In the genomic region with DNA sequence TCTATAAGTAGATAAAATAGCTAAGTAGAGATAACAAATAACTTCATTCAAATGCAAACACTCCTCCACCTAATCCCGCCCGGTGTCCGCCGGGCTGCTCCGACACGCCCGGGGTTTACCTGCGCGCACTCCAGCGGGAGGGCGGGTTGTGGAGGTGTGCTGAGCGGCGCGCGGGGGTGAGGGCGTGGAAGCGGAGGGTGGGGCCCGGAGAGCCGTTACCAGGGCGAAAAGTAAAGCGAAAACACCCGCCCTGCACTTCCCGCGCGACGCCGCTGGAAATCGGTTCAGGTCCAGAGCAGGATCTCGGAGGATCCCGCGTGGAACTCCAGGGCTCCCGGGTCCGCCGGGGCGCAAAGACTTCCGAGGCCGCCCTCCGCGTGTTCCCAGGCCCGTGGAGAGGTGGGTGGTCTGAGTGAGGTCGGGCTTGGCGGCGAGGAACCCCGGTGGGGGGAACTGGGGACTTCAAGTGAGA, we compare ENCODE assay signal across 8 cellular contexts. TPM values are rescaled to one million over a fixed set of nuclear protein-coding genes. Genes with fewer than 3 reads are reported as not detected.
DNase-seq lines count a peak whose midpoint lies in the region; ATAC-seq and TF ChIP-seq lines count a peak whose summit lies in the region.

No MANE protein-coding gene starts in this region.

- H3K27me3 Mint-ChIP-seq in HFFc6 (ENCODE audit: insufficient read depth) (peaks cover 64% of the 10 kb centered on the region), endodermal cell (ENCODE audit: insufficient read depth) (peaks cover 72% of the 10 kb centered on the region), natural killer cell (ENCODE audit: low read depth in 2 of 2) (peaks cover 64 to 67% of the 10 kb centered on the region in 2 donors)
- peaks cover 52% of the 10 kb centered on the region for H3K27me3 Mint-ChIP-seq in activated CD4-positive, alpha-beta memory T cell treated with anti-CD3 and anti-CD28 coated beads, Interleukin-2, amount 10 ng/mL, durations not matched to agents 7 days and 5 days

- H3K27ac ChIP-seq in ACC112 (ENCODE audit: low read depth, low read length) = no peak overlapping the region
- no peak overlapping the region for H3K27ac ChIP-seq in endodermal cell (ENCODE audit: low read depth, low read length)
- H3K27ac ChIP-seq in tibial nerve = peak overlapping the region; percentile 85 to 100 (median 96)

- H3K27me3 ChIP-seq in ACC112 (ENCODE audit: insufficient read depth, low read length) = peaks cover 63% of the 10 kb centered on the region
- H3K27me3 ChIP-seq in endodermal cell (ENCODE audit: control insufficient read depth, insufficient read depth, low read length, poor library complexity, severe bottlenecking) = peaks cover 45% of the 10 kb centered on the region
- peaks cover 0 to 13% of the 10 kb centered on the region in 2 donors for H3K27me3 ChIP-seq in tibial nerve

- peak in 1 of 2 donors; percentile 28 for TF ChIP-seq POLR2A in tibial nerve (IDR thresholded peaks at IDR 0.05)

- H3K4me3 Mint-ChIP-seq in HFFc6 (peak overlapping the region; percentile 89; the same call in 1 of the 2 replicates), endodermal cell (peak overlapping the region; percentile 75), natural killer cell (peak overlapping the region; percentile 93)
- H3K4me3 Mint-ChIP-seq in activated CD4-positive, alpha-beta memory T cell treated with anti-CD3 and anti-CD28 coated beads, Interleukin-2, amount 10 ng/mL, durations not matched to agents 7 days and 5 days = peak overlapping the region; percentile 95

- H3K9ac ChIP-seq in endodermal cell (ENCODE audit: extremely low read depth, low read length, poor library complexity, severe bottlenecking) = peak overlapping the region; percentile 88

- CTCF ChIA-PET in activated CD4-positive, alpha-beta memory T cell treated with anti-CD3 and anti-CD28 coated beads, Interleukin-2, amount 10 ng/mL, durations not matched to agents 7 days and 5 days (lab: Charles Lee) = interaction anchor here (0.6 to 3.1 kb wide), 7 partner anchors 9 to 151 kb away, joined by 3 to 29 read pairs (median 5); no protein-coding TSS in a partner anchor

- peak in 1 of 2 donors; percentile 75 for TF ChIP-seq EP300 in tibial nerve (IDR thresholded peaks at IDR 0.05)

- no peak overlapping the region for H2AFZ ChIP-seq in ACC112 (ENCODE audit: low read length, unreplicated experiment)

- WGBS in endodermal cell (ENCODE audit: insufficient coverage in 1 of 2, insufficient read length in 1 of 2), 2 experiments = 1% methylated on average over 44 of the region's 44 CpGs; no CpG with 5 or more reads in 1 of the 2 experiments
- WGBS in tibial nerve, 2 donors = 1 to 5% methylated on average over 15 to 44 of the region's 44 CpGs

- H3K9me3 Mint-ChIP-seq in HFFc6 (no peaks in the 10 kb centered on the region), endodermal cell (no peaks in the 10 kb centered on the region), natural killer cell (no peaks in the 10 kb centered on the region)
- no peaks in the 10 kb centered on the region for H3K9me3 Mint-ChIP-seq in activated CD4-positive, alpha-beta memory T cell treated with anti-CD3 and anti-CD28 coated beads, Interleukin-2, amount 10 ng/mL, durations not matched to agents 7 days and 5 days

- intact Hi-C loops in natural killer cell (cut with micrococcal nuclease) = loop anchor here (1.0 kb wide), 1 partner anchor 10 kb away; no protein-coding TSS in a partner anchor

- no peak for ATAC-seq in natural killer cell
- ATAC-seq in GM18870 (IDR thresholded peaks at IDR 0.05; ENCODE audit: unreplicated experiment) = no peak

- H3K4me1 Mint-ChIP-seq in HFFc6 (ENCODE audit: low read depth) (peaks cover 25% of the 10 kb centered on the region), endodermal cell (peaks cover 42% of the 10 kb centered on the region), natural killer cell (peaks cover 21 to 39% of the 10 kb centered on the region in 2 donors)
- H3K4me1 Mint-ChIP-seq in activated CD4-positive, alpha-beta memory T cell treated with anti-CD3 and anti-CD28 coated beads, Interleukin-2, amount 10 ng/mL, durations not matched to agents 7 days and 5 days = peaks cover 41% of the 10 kb centered on the region

- H3K36me3 ChIP-seq in ACC112 (ENCODE audit: insufficient read depth, low read length) = no peaks in the 10 kb centered on the region
- no peaks in the 10 kb centered on the region for H3K36me3 ChIP-seq in endodermal cell (ENCODE audit: control insufficient read depth, insufficient read depth, low read length)
- H3K36me3 ChIP-seq in tibial nerve = no peaks in the 10 kb centered on the region

- TF ChIP-seq CTCF in HFFc6 (IDR thresholded peaks at IDR 0.05) (no peak), endodermal cell (conservative IDR thresholded peaks at IDR 0.05) (no peak), natural killer cell (IDR thresholded peaks at IDR 0.05) (no peak), tibial nerve (IDR thresholded peaks at IDR 0.05) (peak in 2 of 5 experiments; percentile 32 to 45)

- H3K4me3 ChIP-seq in ACC112 (ENCODE audit: low read depth, low read length) = peak overlapping the region; percentile 77
- H3K4me3 ChIP-seq in endodermal cell (ENCODE audit: low read length) = peak overlapping the region; percentile 89
- peak overlapping the region; percentile 58 to 89 (median 74) for H3K4me3 ChIP-seq in tibial nerve

- DNase-seq in HFFc6 (no peak), endodermal cell (peak; percentile 70), natural killer cell (peak; percentile 26), tibial nerve (ENCODE audit: low spot score in 2 of 2) (peak; percentile 21 to 23), amniotic stem cell (lab: John Stamatoyannopoulos, UW) (no peak)
- peak; percentile 71 for DNase-seq in activated CD4-positive, alpha-beta memory T cell treated with anti-CD3 and anti-CD28 coated beads, Interleukin-2, amount 10 ng/mL, durations not matched to agents 7 days and 5 days

- H3K27ac Mint-ChIP-seq in HFFc6 (peak overlapping the region; percentile 80), endodermal cell (peak overlapping the region; percentile 72), natural killer cell (peak overlapping the region; percentile 84 to 96)
- H3K27ac Mint-ChIP-seq in activated CD4-positive, alpha-beta memory T cell treated with anti-CD3 and anti-CD28 coated beads, Interleukin-2, amount 10 ng/mL, durations not matched to agents 7 days and 5 days = peak overlapping the region; percentile 68

- H3K9me3 ChIP-seq in endodermal cell (ENCODE audit: control insufficient read depth, low read length) (no peaks in the 10 kb centered on the region), tibial nerve (no peaks in the 10 kb centered on the region)

- POLR2A ChIA-PET in activated CD4-positive, alpha-beta memory T cell treated with anti-CD3 and anti-CD28 coated beads, Interleukin-2, amount 10 ng/mL, durations not matched to agents 7 days and 5 days (lab: Charles Lee) = interaction anchor here (2.0 to 5.0 kb wide), 6 partner anchors 9 to 185 kb away, joined by 14 to 94 read pairs (median 38); a partner anchor contains a TSS

- H3K36me3 Mint-ChIP-seq in HFFc6 (ENCODE audit: low read depth) (no peaks in the 10 kb centered on the region), endodermal cell (ENCODE audit: low read depth) (no peaks in the 10 kb centered on the region), natural killer cell (no peaks in the 10 kb centered on the region)
- peaks cover 20% of the 10 kb centered on the region for H3K36me3 Mint-ChIP-seq in activated CD4-positive, alpha-beta memory T cell treated with anti-CD3 and anti-CD28 coated beads, Interleukin-2, amount 10 ng/mL, durations not matched to agents 7 days and 5 days (ENCODE audit: low read depth)

- peaks cover 19% of the 10 kb centered on the region for H3K4me1 ChIP-seq in ACC112 (ENCODE audit: control insufficient read depth, insufficient read depth, low read length, unreplicated experiment)
- H3K4me1 ChIP-seq in endodermal cell (ENCODE audit: control insufficient read depth, insufficient read depth, low read length) = peaks cover 19% of the 10 kb centered on the region
- peaks cover 0 to 48% (median 22%) of the 10 kb centered on the region in 4 donors for H3K4me1 ChIP-seq in tibial nerve

- H3K79me2 ChIP-seq in ACC112 (ENCODE audit: control insufficient read depth, insufficient read depth, low read length, unreplicated experiment) = no peaks in the 10 kb centered on the region

RNA-seq across cellular contexts. Expression of a gene that starts 1.8 kb away (rescaled TPM):
- total RNA-seq in HFFc6 (2021; fragmentation: NEBNext Ultra II Directional; extraction: Animal tissue kit (Norgen Biotek cat#: 25700)) = 1 to 10 TPM; 1.9 to 5.5 (median 4.8) TPM
- total RNA-seq in activated CD4-positive, alpha-beta memory T cell treated with anti-CD3 and anti-CD28 coated beads, Interleukin-2, amount 10 ng/mL, durations not matched to agents 7 days and 5 days = 10 to 100 TPM; 21.6 to 21.8 TPM
- total RNA-seq in endodermal cell (10 to 100 TPM; 12.6 to 24.0 TPM), natural killer cell (100 to 1,000 TPM in 1 of 3 donors, 10 to 100 TPM in 2; 62.2 to 135 (median 78.5) TPM), tibial nerve (10 to 100 TPM; 12.3 to 19.2 (median 13.7) TPM)
- 26.0 TPM for polyA plus RNA-seq in endodermal cell (2013, experiment 1 of 2)
- polyA plus RNA-seq in endodermal cell (2013, experiment 2 of 2) = 20.3 TPM

Comparison
In these comparisons a context has a peak if more than half of its experiments do, and no peak if none do; other contexts are left out.
1. H3K27ac ChIP-seq: peak in tibial nerve (4 of 4); none in ACC112 (single experiment) and endodermal cell (single experiment).
2. DNase-seq: peak in activated CD4-positive, alpha-beta memory T cell treated with anti-CD3 and anti-CD28 coated beads, Interleukin-2, amount 10 ng/mL, durations not matched to agents 7 days and 5 days (single experiment), endodermal cell (single experiment), natural killer cell (single experiment) and tibial nerve (2 of 2); none in HFFc6 (single experiment) and amniotic stem cell (single experiment).
3. Peak in every context shown above with its lines, with median percentiles within 50 percentile points of each other: H3K4me3 ChIP-seq, H3K27ac Mint-ChIP-seq and H3K4me3 Mint-ChIP-seq.